13 cellular contexts compared by ENCODE assay signal in genomic region chr20:50058646-50059398, GRCh38.
"Had no signal": no experiment of that assay in that cellular context is flagged by ENCODE, and none has a peak within 500 bp of the region (broad histone marks: within the 10 kb centered on the region; RNA-seq: fewer than 3 reads in every experiment).

No MANE protein-coding gene starts in this region.

- H3K27me3 Mint-ChIP-seq: activated naive CD4-positive, alpha-beta T cell treated with anti-CD3 and anti-CD28 coated beads, Interleukin-2, amount 50 U/mL, for 24 hours; stimulated activated naive CD8-positive, alpha-beta T cell treated with anti-CD3 and anti-CD28 coated beads, Interleukin-15, Interleukin-2, amounts not matched to agents 100 ng/mL and 50 ng/mL, for 24 hours had no signal

- H3K4me3 Mint-ChIP-seq: activated naive CD4-positive, alpha-beta T cell treated with anti-CD3 and anti-CD28 coated beads, Interleukin-2, amount 50 U/mL, for 24 hours; nephron; stimulated activated naive CD8-positive, alpha-beta T cell treated with anti-CD3 and anti-CD28 coated beads, Interleukin-15, Interleukin-2, amounts not matched to agents 100 ng/mL and 50 ng/mL, for 24 hours had no signal

- FAIRE-seq: colon, kidney had no signal

- H3K4me1 ChIP-seq: psoas muscle had no signal

- H3K4me1 Mint-ChIP-seq: activated naive CD4-positive, alpha-beta T cell treated with anti-CD3 and anti-CD28 coated beads, Interleukin-2, amount 50 U/mL, for 24 hours had no signal

- H3K36me3 Mint-ChIP-seq: activated naive CD4-positive, alpha-beta T cell treated with anti-CD3 and anti-CD28 coated beads, Interleukin-2, amount 50 U/mL, for 24 hours had no signal

- H3K27ac ChIP-seq: esophagus muscularis mucosa, psoas muscle, suprapubic skin, upper lobe of left lung had no signal

- H3K27ac Mint-ChIP-seq: activated naive CD4-positive, alpha-beta T cell treated with anti-CD3 and anti-CD28 coated beads, Interleukin-2, amount 50 U/mL, for 24 hours; nephron; stimulated activated naive CD8-positive, alpha-beta T cell treated with anti-CD3 and anti-CD28 coated beads, Interleukin-15, Interleukin-2, amounts not matched to agents 100 ng/mL and 50 ng/mL, for 24 hours had no signal

- DNase-seq: activated CD4-positive, alpha-beta T cell treated with anti-CD3 and anti-CD28 coated beads, Interleukin-2, amount 50 U/mL, for 4 hours; activated CD4-positive, CD25-positive, alpha-beta regulatory T cell treated with anti-CD3 and anti-CD28 coated beads, Interleukin-2, amount 50 U/mL, for 72 hours; activated T-cell treated with anti-CD3 and anti-CD28 coated beads, Interleukin-2, amount 50 U/mL, for 1 hour; hypothalamus; kidney; psoas muscle; upper lobe of left lung had no signal

- H3K9me3 ChIP-seq: esophagus muscularis mucosa, psoas muscle, suprapubic skin, upper lobe of left lung had no signal

- H3K4me3 ChIP-seq: esophagus muscularis mucosa, psoas muscle, suprapubic skin, upper lobe of left lung had no signal

- H3K36me3 ChIP-seq: esophagus muscularis mucosa, suprapubic skin, upper lobe of left lung had no signal

- H3K9me3 Mint-ChIP-seq: activated naive CD4-positive, alpha-beta T cell treated with anti-CD3 and anti-CD28 coated beads, Interleukin-2, amount 50 U/mL, for 24 hours; nephron; stimulated activated naive CD8-positive, alpha-beta T cell treated with anti-CD3 and anti-CD28 coated beads, Interleukin-15, Interleukin-2, amounts not matched to agents 100 ng/mL and 50 ng/mL, for 24 hours had no signal

- H3K27me3 ChIP-seq: esophagus muscularis mucosa, suprapubic skin, upper lobe of left lung had no signal
